Comparison of ENCODE assay signal across 24 cellular contexts in genomic region chr14:100747736-100748135, GRCh38. TPM values are rescaled to one million over a fixed set of nuclear protein-coding genes. Genes with fewer than 3 reads are reported as not detected.
DNase-seq lines count a peak whose midpoint lies in the region; ATAC-seq and TF ChIP-seq lines count a peak whose summit lies in the region.
"Had no signal": no experiment of that assay in that cellular context is flagged by ENCODE, and none has a peak within 500 bp of the region (broad histone marks: within the 10 kb centered on the region; RNA-seq: fewer than 3 reads in every experiment).

No MANE protein-coding gene starts in this region.

- H3K4me1 ChIP-seq in PC-3 (ENCODE audit: insufficient read depth, low read length) (peaks cover 12% of the 10 kb centered on the region), mesenchymal stem cell (ENCODE audit: control insufficient read depth, insufficient read depth, low read depth, low read length) (peaks cover 3% of the 10 kb centered on the region), thyroid gland (peaks cover 8 to 12% of the 10 kb centered on the region in 2 donors), stomach (no peaks in the 10 kb centered on the region)
- H3K4me1 ChIP-seq: BLaER1 treated with 17β-estradiol and CSF1 and Interleukin-3, amounts not matched to agents 10 nM and 100 nM; breast epithelium; Peyer's patch had no signal

- WGBS in mesenchymal stem cell: 89% methylated on average over 8 of the region's 8 CpGs
- 78% methylated on average over 8 of the region's 8 CpGs for WGBS in thyroid gland, 2 donors
- WGBS in stomach, 5 donors: 82 to 94% (median 85%) methylated on average over 6 to 8 of the region's 8 CpGs

- POLR2A ChIA-PET in PC-3 (lab: Charles Lee; ENCODE audit: unreplicated experiment): no interaction called here

- H4K20me1 ChIP-seq in PC-3 (ENCODE audit: low read length): no peaks in the 10 kb centered on the region
- H4K20me1 ChIP-seq: BLaER1 treated with 17β-estradiol and CSF1 and Interleukin-3, amounts not matched to agents 10 nM and 100 nM had no signal

- H3K27ac ChIP-seq in PC-3 (ENCODE audit: low read length) (peak overlapping the region; percentile 63), epithelial cell of prostate (peak overlapping the region; percentile 79), mesenchymal stem cell (ENCODE audit: low read length, poor library complexity, severe bottlenecking) (no peak overlapping the region), thyroid gland (peak overlapping the region in 2 of 3 donors; percentile 41 to 70), stomach (no peak overlapping the region)
- H3K27ac ChIP-seq: BLaER1 treated with 17β-estradiol and CSF1 and Interleukin-3, amounts not matched to agents 10 nM and 100 nM; Peyer's patch; VCaP had no signal

- TF ChIP-seq EP300 in stomach (IDR thresholded peaks at IDR 0.05): no peak

- H3K14ac ChIP-seq in mesenchymal stem cell (ENCODE audit: low read length in 2 of 2): no peak overlapping the region

- no peak overlapping the region for H4K91ac ChIP-seq in mesenchymal stem cell (ENCODE audit: low read length)

- H2AFZ ChIP-seq in PC-3 (ENCODE audit: low read length) (no peak overlapping the region), mesenchymal stem cell (ENCODE audit: low read depth, low read length) (no peak overlapping the region)

- intact Hi-C loops in PC-3 (cut with micrococcal nuclease): loop anchor here (1.0 kb wide), 2 partner anchors 8 to 54 kb away; no protein-coding TSS in a partner anchor
- intact Hi-C loops in thyroid gland (cut with DNase I): no loop called here
- intact Hi-C loops in stomach (cut with DNase I; ENCODE audit: low total_unique reads): no loop called here

- H3K36me3 ChIP-seq in PC-3 (ENCODE audit: low read depth, low read length) (no peaks in the 10 kb centered on the region), mesenchymal stem cell (ENCODE audit: control insufficient read depth in 1 of 2, insufficient read depth in 2 of 2, low read depth in 1 of 2, low read length in 2 of 2) (no peaks in the 10 kb centered on the region), thyroid gland (no peaks in the 10 kb centered on the region), stomach (no peaks in the 10 kb centered on the region)
- H3K36me3 ChIP-seq: BLaER1 treated with 17β-estradiol and CSF1 and Interleukin-3, amounts not matched to agents 10 nM and 100 nM; breast epithelium; Peyer's patch had no signal

- H4K8ac ChIP-seq in mesenchymal stem cell (ENCODE audit: low read length): no peak overlapping the region

- no peak overlapping the region for H2AK5ac ChIP-seq in mesenchymal stem cell (ENCODE audit: low read length, severe bottlenecking)

- no peak overlapping the region for H2BK5ac ChIP-seq in mesenchymal stem cell (ENCODE audit: low read depth, low read length, poor library complexity, severe bottlenecking)

- DNase-seq in PC-3 (no peak), epithelial cell of prostate (ENCODE audit: low read depth, low spot score) (no peak), mesenchymal stem cell (no peak), thyroid gland (no peak), stomach (no peak)
- DNase-seq in stimulated activated naive CD4-positive, alpha-beta T cell (lab: John Stamatoyannopoulos, UW): no peak
- DNase-seq: activated CD4-positive, alpha-beta T cell treated with anti-CD3 and anti-CD28 coated beads for 36 hours; activated CD8-positive, alpha-beta T cell treated with anti-CD3 and anti-CD28 coated beads for 36 hours; glutamatergic neuron; naive thymus-derived CD8-positive, alpha-beta T cell; NCI-H1048; NCI-H446; Peyer's patch; stimulated activated naive CD8-positive, alpha-beta T cell treated with anti-CD3 and anti-CD28 coated beads, Interleukin-15, Interleukin-2, amounts not matched to agents 100 U/mL and 50 U/mL, for 24 hours; T-helper 9 cell had no signal

- H3K4me3 ChIP-seq in PC-3 (ENCODE audit: low read length): no peak overlapping the region
- no peak overlapping the region for H3K4me3 ChIP-seq in mesenchymal stem cell (ENCODE audit: insufficient read depth in 1 of 2, low read depth in 1 of 2, low read length in 2 of 2)
- H3K4me3 ChIP-seq in thyroid gland (replicated peaks in 1 of 3): no peak overlapping the region
- no peak overlapping the region for H3K4me3 ChIP-seq in stomach
- H3K4me3 ChIP-seq: BLaER1 treated with 17β-estradiol and CSF1 and Interleukin-3, amounts not matched to agents 10 nM and 100 nM; breast epithelium; GM12878; Peyer's patch had no signal

- H3K9ac ChIP-seq in PC-3 (ENCODE audit: low read length) (no peak overlapping the region), mesenchymal stem cell (ENCODE audit: low read length) (peak overlapping the region; percentile 36)
- H3K9ac ChIP-seq: BLaER1 treated with 17β-estradiol and CSF1 and Interleukin-3, amounts not matched to agents 10 nM and 100 nM had no signal

- TF ChIP-seq CTCF in PC-3 (conservative IDR thresholded peaks at IDR 0.05; ENCODE audit: low read depth, low read length): no peak
- no peak for TF ChIP-seq CTCF in thyroid gland (IDR thresholded peaks at IDR 0.05)
- TF ChIP-seq CTCF in stomach (IDR thresholded peaks at IDR 0.05): no peak

- H3K4me2 ChIP-seq in PC-3 (ENCODE audit: low read length) (peak overlapping the region; percentile 25), mesenchymal stem cell (ENCODE audit: low read length, poor library complexity, severe bottlenecking) (no peak overlapping the region)
- H3K4me2 ChIP-seq: BLaER1 treated with 17β-estradiol and CSF1 and Interleukin-3, amounts not matched to agents 10 nM and 100 nM had no signal

- no peak overlapping the region for H2BK15ac ChIP-seq in mesenchymal stem cell (ENCODE audit: low read depth, poor library complexity, severe bottlenecking)

- ATAC-seq in PC-3 (no peak), HG03280 (IDR thresholded peaks at IDR 0.05; ENCODE audit: unreplicated experiment) (no peak)
- ATAC-seq: activated CD8-positive, alpha-beta T cell treated with anti-CD3 and anti-CD28 coated beads for 36 hours; naive thymus-derived CD8-positive, alpha-beta T cell; stimulated activated naive CD8-positive, alpha-beta T cell treated with anti-CD3 and anti-CD28 coated beads, Interleukin-15, Interleukin-2, amounts not matched to agents 100 U/mL and 50 U/mL, for 24 hours had no signal

- no peak overlapping the region for H2BK120ac ChIP-seq in mesenchymal stem cell (ENCODE audit: low read depth, low read length)

- H2BK12ac ChIP-seq in mesenchymal stem cell (ENCODE audit: low read length in 2 of 2): no peak overlapping the region

- no peak overlapping the region for H3K23ac ChIP-seq in mesenchymal stem cell (ENCODE audit: low read length in 2 of 2)

- H3K79me1 ChIP-seq in mesenchymal stem cell (replicated peaks; ENCODE audit: low read length, poor library complexity, severe bottlenecking): no peaks in the 10 kb centered on the region

- no peak overlapping the region for H3K18ac ChIP-seq in mesenchymal stem cell (ENCODE audit: low read depth in 1 of 2, low read length in 2 of 2)

- H3K27me3 ChIP-seq in PC-3 (ENCODE audit: low read length) (no peaks in the 10 kb centered on the region), mesenchymal stem cell (ENCODE audit: control insufficient read depth in 1 of 2, insufficient read depth in 1 of 2, low read length in 2 of 2) (peaks cover 0 to 5% of the 10 kb centered on the region in 2 experiments), thyroid gland (no peaks in the 10 kb centered on the region), stomach (peaks cover 0 to under 1% (median 0%) of the 10 kb centered on the region in 3 donors)
- H3K27me3 ChIP-seq: BLaER1 treated with 17β-estradiol and CSF1 and Interleukin-3, amounts not matched to agents 10 nM and 100 nM; breast epithelium; Peyer's patch had no signal

- TF ChIP-seq POLR2A in thyroid gland (IDR thresholded peaks at IDR 0.05) (no peak), stomach (IDR thresholded peaks at IDR 0.05) (no peak)

- H3K79me2 ChIP-seq in PC-3 (ENCODE audit: low read length): no peaks in the 10 kb centered on the region

- no peaks in the 10 kb centered on the region for H3K9me3 ChIP-seq in PC-3 (ENCODE audit: low read length)
- H3K9me3 ChIP-seq in mesenchymal stem cell (ENCODE audit: control insufficient read depth, low read length): no peaks in the 10 kb centered on the region
- no peaks in the 10 kb centered on the region for H3K9me3 ChIP-seq in thyroid gland
- H3K9me3 ChIP-seq in stomach: no peaks in the 10 kb centered on the region
- H3K9me3 ChIP-seq: BLaER1 treated with 17β-estradiol and CSF1 and Interleukin-3, amounts not matched to agents 10 nM and 100 nM; breast epithelium; Peyer's patch had no signal

- no peaks in the 10 kb centered on the region for H3K9me2 ChIP-seq in PC-3 (replicated peaks; ENCODE audit: low read length)

- H3F3A ChIP-seq in PC-3 (ENCODE audit: low read length, unreplicated experiment): no peaks in the 10 kb centered on the region

- BruUV-seq in PC-3 (replicated peaks; lab: Mats Ljungman, UMichigan): no TSS peak

- CTCF ChIA-PET in PC-3 (lab: Charles Lee): no interaction called here

- no peak overlapping the region for H3K4ac ChIP-seq in mesenchymal stem cell (ENCODE audit: low read depth in 1 of 2, low read length in 2 of 2)

RNA-seq across cellular contexts. Expression of gene DLK1, which starts 21.0 kb away (rescaled TPM):
- total RNA-seq in PC-3 (2014; rRNA removed) (not detected in 2 replicates), thyroid gland (under 1 TPM in 1 of 4 donors, not detected in 3; 0.40 TPM), stomach (10 to 100 TPM in 1 of 5 donors, not detected in 4; 24.6 TPM)
- polyA plus RNA-seq in mesenchymal stem cell (2013, experiment 1 of 2): 80.9 TPM
- polyA plus RNA-seq in mesenchymal stem cell (2013, experiment 2 of 2): 81.8 TPM
- 1 to 10 TPM in 1 of 3 donors, under 1 TPM in 2; 0.05 to 6.7 (median 0.19) TPM for polyA plus RNA-seq in stomach
- total RNA-seq: activated CD4-positive, alpha-beta T cell treated with anti-CD3 and anti-CD28 coated beads for 36 hours; activated CD8-positive, alpha-beta T cell treated with anti-CD3 and anti-CD28 coated beads for 36 hours; activated naive CD4-positive, alpha-beta T cell treated with anti-CD3 and anti-CD28 coated beads, Interleukin-2, amount 50 U/mL, for 72 hours; HT1080; mononuclear cell; naive thymus-derived CD8-positive, alpha-beta T cell; omental fat pad; Peyer's patch had no signal
- polyA plus RNA-seq: GM12878; naive thymus-derived CD8-positive, alpha-beta T cell had no signal

Comparison
In these comparisons a context has a peak if more than half of its experiments do, and no peak if none do; other contexts are left out.
1. H3K27ac ChIP-seq: peak in PC-3 (single experiment), epithelial cell of prostate (single experiment) and thyroid gland (2 of 3); none in mesenchymal stem cell (single experiment) and stomach (0 of 5).